Comparison of ENCODE assay signal across 9 cellular contexts in the genomic region with DNA sequence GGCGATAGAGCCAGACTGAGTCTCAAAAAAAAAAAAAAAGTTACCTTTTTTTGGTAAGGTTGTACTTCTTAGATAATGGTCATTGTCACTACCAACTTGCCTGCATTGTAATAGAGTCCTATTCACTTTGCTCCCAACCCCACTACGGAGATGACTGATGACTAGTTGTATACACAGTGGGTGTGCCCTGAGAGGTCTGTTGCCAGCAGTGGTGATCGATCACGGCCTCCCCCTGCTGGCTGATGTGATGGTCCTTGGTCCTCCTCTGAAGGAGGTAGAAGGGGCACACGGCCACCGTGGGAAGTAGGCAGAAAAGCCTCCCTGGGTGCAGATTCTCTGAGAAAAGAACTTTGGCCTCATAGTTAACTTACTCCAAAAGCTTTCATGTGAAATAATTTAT. TPM values are rescaled to one million over a fixed set of nuclear protein-coding genes. Genes with fewer than 3 reads are reported as not detected.
DNase-seq lines count a peak whose midpoint lies in the region; ATAC-seq and TF ChIP-seq lines count a peak whose summit lies in the region.
"Had no signal": no experiment of that assay in that cellular context is flagged by ENCODE, and none has a peak within 500 bp of the region (broad histone marks: within the 10 kb centered on the region; RNA-seq: fewer than 3 reads in every experiment).

No MANE protein-coding gene starts in this region.

- H3K4me3 ChIP-seq in HL-60 (replicated peaks; ENCODE audit: insufficient read depth, low read length) (no peak overlapping the region), skeletal muscle cell (ENCODE audit: low read depth, low read length) (no peak overlapping the region), tibial artery (no peak overlapping the region)
- H3K4me3 ChIP-seq in CD8-positive, alpha-beta memory T cell (ENCODE audit: low read length), result no peak overlapping the region

- H3K36me3 Mint-ChIP-seq in CD8-positive, alpha-beta memory T cell, result no peaks in the 10 kb centered on the region

- ATAC-seq in left cardiac atrium, result peak in 1 of 2 donors; percentile 44

- CTCF ChIA-PET in CD8-positive, alpha-beta memory T cell (lab: Charles Lee), result no interaction called here

- no peak overlapping the region for H3K27ac ChIP-seq in HL-60 (replicated peaks)
- no peak overlapping the region for H3K27ac ChIP-seq in CD8-positive, alpha-beta memory T cell (ENCODE audit: low read depth, low read length)
- H3K27ac ChIP-seq in tibial artery, result no peak overlapping the region

- DNase-seq in left cardiac atrium (peak; percentile 44), cardiac septum (ENCODE audit: low spot score) (no peak), HL-60 (ENCODE audit: low read depth in 1 of 2, low spot score in 1 of 2) (peak in 1 of 2 experiments; percentile 44), T follicular helper cell (ENCODE audit: low read depth) (peak; percentile 1), dermis blood vessel endothelial cell (peak; percentile 69), skeletal muscle cell (ENCODE audit: low read depth) (peak; percentile 15), tibial artery (no peak)
- DNase-seq in CD8-positive, alpha-beta memory T cell, result no peak

- peak; percentile 13 for TF ChIP-seq CTCF in HL-60 (IDR thresholded peaks at IDR 0.05; ENCODE audit: insufficient read depth, low read length)
- no peak for TF ChIP-seq CTCF in tibial artery (IDR thresholded peaks at IDR 0.05)

- no peaks in the 10 kb centered on the region for H3K4me1 ChIP-seq in CD8-positive, alpha-beta memory T cell (ENCODE audit: insufficient read depth, low read length)
- no peaks in the 10 kb centered on the region for H3K4me1 ChIP-seq in tibial artery

- no peaks in the 10 kb centered on the region for H3K36me3 ChIP-seq in CD8-positive, alpha-beta memory T cell (ENCODE audit: insufficient read depth, low read length)
- H3K36me3 ChIP-seq in tibial artery, result no peaks in the 10 kb centered on the region

- H3K9me3 Mint-ChIP-seq in CD8-positive, alpha-beta memory T cell, result no peaks in the 10 kb centered on the region

- H3K9me3 ChIP-seq in CD8-positive, alpha-beta memory T cell (ENCODE audit: low read length), result no peaks in the 10 kb centered on the region
- no peaks in the 10 kb centered on the region for H3K9me3 ChIP-seq in tibial artery

- H3K4me3 Mint-ChIP-seq in CD8-positive, alpha-beta memory T cell, result no peak overlapping the region

- peaks cover 15 to 27% of the 10 kb centered on the region in 2 donors for H3K27me3 Mint-ChIP-seq in CD8-positive, alpha-beta memory T cell

- POLR2A ChIA-PET in CD8-positive, alpha-beta memory T cell (lab: Charles Lee), result no interaction called here

- no peak overlapping the region for H3K27ac Mint-ChIP-seq in CD8-positive, alpha-beta memory T cell

- H3K4me1 Mint-ChIP-seq in CD8-positive, alpha-beta memory T cell, result no peaks in the 10 kb centered on the region

- H3K27me3 ChIP-seq in HL-60 (ENCODE audit: insufficient read depth, poor library complexity, severe bottlenecking) (no peaks in the 10 kb centered on the region), tibial artery (peaks cover 0 to 6% of the 10 kb centered on the region in 2 donors)
- no peaks in the 10 kb centered on the region for H3K27me3 ChIP-seq in CD8-positive, alpha-beta memory T cell (ENCODE audit: insufficient read depth, low read length, poor library complexity, severe bottlenecking)

- intact Hi-C loops in left cardiac atrium (cut with DNase I) (loop anchor here in 1 of 2 donors (5.0 kb wide), 1 partner anchor 90 kb away; no protein-coding TSS in a partner anchor), cardiac septum (cut with DNase I) (no loop called here), tibial artery (cut with DNase I; ENCODE audit: low total_unique reads) (no loop called here)

RNA-seq across cellular contexts. Expression of gene GCNT3, which starts 10.7 kb away (rescaled TPM):
- under 1 TPM in 1 of 2 donors, not detected in 1; 0.05 TPM for total RNA-seq in left cardiac atrium
- total RNA-seq in cardiac septum, result not detected
- total RNA-seq in dermis blood vessel endothelial cell, result 0.17 TPM in 1 of 2 replicates, not detected in the other
- total RNA-seq in CD8-positive, alpha-beta memory T cell, result not detected
- polyA plus RNA-seq in CD8-positive, alpha-beta memory T cell, result not detected
- total RNA-seq: dermis microvascular lymphatic vessel endothelial cell had no signal

RNA-seq across cellular contexts. Expression of gene GTF2A2, which starts 35.0 kb away (rescaled TPM):
- total RNA-seq in left cardiac atrium (100 to 1,000 TPM in 1 of 2 donors, 10 to 100 TPM in 1; 99.1 to 119 TPM), cardiac septum (105 TPM), dermis blood vessel endothelial cell (19.9 and 22.9 TPM in 2 replicates)
- total RNA-seq in CD8-positive, alpha-beta memory T cell, result 100 to 1,000 TPM; 228 to 230 TPM
- 134 TPM for polyA plus RNA-seq in CD8-positive, alpha-beta memory T cell

Comparison
In these comparisons a context has a peak if more than half of its experiments do, and no peak if none do; other contexts are left out.
1. DNase-seq: peak in left cardiac atrium (single experiment), T follicular helper cell (single experiment), dermis blood vessel endothelial cell (single experiment) and skeletal muscle cell (single experiment); none in cardiac septum (single experiment), CD8-positive, alpha-beta memory T cell (0 of 5) and tibial artery (0 of 2).